6 cellular contexts compared by ENCODE assay signal in genomic region chr19:46616631-46617322, GRCh38. TPM values are rescaled to one million over a fixed set of nuclear protein-coding genes. Genes with fewer than 3 reads are reported as not detected.
DNase-seq lines count a peak whose midpoint lies in the region; ATAC-seq and TF ChIP-seq lines count a peak whose summit lies in the region.

No MANE protein-coding gene starts in this region.

- peaks cover 71% of the 10 kb centered on the region for H3K4me1 Mint-ChIP-seq in activated naive CD8-positive, alpha-beta T cell (ENCODE audit: low read depth)

- ATAC-seq in mucosa of descending colon (peak; percentile 70), GM21526 (IDR thresholded peaks at IDR 0.05; ENCODE audit: low FRiP score, unreplicated experiment) (no peak)

- H3K36me3 ChIP-seq in mucosa of descending colon (ENCODE audit: low read depth) = no peaks in the 10 kb centered on the region

- TF ChIP-seq CTCF in mucosa of descending colon (IDR thresholded peaks at IDR 0.05) = peak; percentile 8

- no peaks in the 10 kb centered on the region for H3K36me3 Mint-ChIP-seq in activated naive CD8-positive, alpha-beta T cell

- no peaks in the 10 kb centered on the region for H3K9me3 Mint-ChIP-seq in activated naive CD8-positive, alpha-beta T cell (ENCODE audit: low read depth)

- no peaks in the 10 kb centered on the region for H3K9me3 ChIP-seq in mucosa of descending colon

- no peak overlapping the region for H3K4me3 ChIP-seq in mucosa of descending colon

- DNase-seq in ELF-1 (ENCODE audit: low read depth, low spot score) = peak; percentile 73
- DNase-seq in NCI-H146 treated with DMSO at 0.1 percent for 48 hours (lab: John Stamatoyannopoulos, UW; ENCODE audit: unreplicated experiment) = peak; percentile 18
- DNase-seq in mucosa of descending colon = peak in 2 of 3 donors; percentile 65 to 79
- DNase-seq in superior temporal gyrus (ENCODE audit: extremely low spot score) = no peak

- intact Hi-C loops in mucosa of descending colon (cut with DNase I, micrococcal nuclease) = loop anchor here in 1 of 2 donors (5.0 kb wide), 1 partner anchor 46 kb away; the partner anchor contains the start of gene DACT3

- peak overlapping the region; percentile 99 for H3K27ac Mint-ChIP-seq in activated naive CD8-positive, alpha-beta T cell

- peak overlapping the region; percentile 86 for H3K4me3 Mint-ChIP-seq in activated naive CD8-positive, alpha-beta T cell

- no peaks in the 10 kb centered on the region for H3K27me3 Mint-ChIP-seq in activated naive CD8-positive, alpha-beta T cell

- peaks cover 7% of the 10 kb centered on the region for H3K4me1 ChIP-seq in mucosa of descending colon (ENCODE audit: low read depth)

RNA-seq across cellular contexts. Expression of gene PTGIR, which starts 8.1 kb away (rescaled TPM):
- 1 to 10 TPM in 2 of 3 donors, under 1 TPM in 1; 0.49 to 2.4 (median 2.1) TPM for total RNA-seq in mucosa of descending colon

RNA-seq across cellular contexts. Expression of gene CALM3, which starts 15.6 kb away (rescaled TPM):
- total RNA-seq in mucosa of descending colon = 100 to 1,000 TPM; 241 to 325 (median 252) TPM

RNA-seq across cellular contexts. Expression of gene GNG8, which starts 19.2 kb away (rescaled TPM):
- 1 to 10 TPM in 1 of 3 donors, not detected in 2; 2.3 TPM for total RNA-seq in mucosa of descending colon

RNA-seq across cellular contexts. Expression of gene DACT3, which starts 44.2 kb away (rescaled TPM):
- 10 to 100 TPM in 1 of 3 donors, 1 to 10 TPM in 2; 1.9 to 60.9 (median 3.4) TPM for total RNA-seq in mucosa of descending colon
